In genomic region chr17:40909755-40910154, GRCh38 we compare ENCODE assay signal across 10 cellular contexts. TPM values are rescaled to one million over a fixed set of nuclear protein-coding genes. Genes with fewer than 3 reads are reported as not detected.
A peak's percentile ranks its signal among the peaks of the same experiment; 100 is the strongest.
DNase-seq lines count a peak whose midpoint lies in the region; ATAC-seq and TF ChIP-seq lines count a peak whose summit lies in the region.
"Had no signal": no experiment of that assay in that cellular context is flagged by ENCODE, and none has a peak within 500 bp of the region (broad histone marks: within the 10 kb centered on the region; RNA-seq: fewer than 3 reads in every experiment).

No MANE protein-coding gene starts in this region.

- no peak overlapping the region for H3K4me3 ChIP-seq in psoas muscle

- CTCF ChIA-PET in WTC11 (lab: Charles Lee), result interaction anchor here (2.4 kb wide), 1 partner anchor 413 kb away, joined by 9 read pairs; no protein-coding TSS in a partner anchor

- H3K9me3 ChIP-seq in psoas muscle, result no peaks in the 10 kb centered on the region

- intact Hi-C loops in psoas muscle (cut with DNase I), result loop anchor here (2.0 to 10.0 kb wide), 5 partner anchors 413 to 738 kb away; no protein-coding TSS in a partner anchor

- peaks cover 17% of the 10 kb centered on the region for H3K4me1 ChIP-seq in psoas muscle

- H3K4me3 Mint-ChIP-seq in WTC11, result no peak overlapping the region
- H3K4me3 Mint-ChIP-seq: nephron progenitor cell had no signal

- POLR2A ChIA-PET in WTC11 (lab: Charles Lee), result no interaction called here

- H3K27me3 ChIP-seq in psoas muscle (ENCODE audit: insufficient read depth in 3 of 3, low read length in 2 of 3), result peaks cover 0 to 18% (median 2%) of the 10 kb centered on the region in 3 donors

- no peak for TF ChIP-seq POLR2A in GM18505 (IDR thresholded peaks at IDR 0.05; ENCODE audit: borderline replicate concordance, extremely low read depth, insufficient read depth, insufficient read length)

- H3K36me3 ChIP-seq in psoas muscle (ENCODE audit: insufficient read depth in 1 of 2, low read depth in 1 of 2), result no peaks in the 10 kb centered on the region

- H3K27me3 Mint-ChIP-seq in WTC11 (ENCODE audit: low read depth), result 0 out of 2 replicates have a peak, but pooled peaks cover 2% of the 10 kb centered on the region

- H3K27ac ChIP-seq in psoas muscle, result peak overlapping the region; percentile 49

- TF ChIP-seq CTCF in psoas muscle (IDR thresholded peaks at IDR 0.05), result no peak
- no peak for TF ChIP-seq CTCF in WTC11 (IDR thresholded peaks at IDR 0.05)

- peaks cover 5% of the 10 kb centered on the region; the same call in 1 of the 2 replicates for H3K4me1 Mint-ChIP-seq in WTC11

- H3K36me3 Mint-ChIP-seq in WTC11, result no peaks in the 10 kb centered on the region

- 55 to 62% (median 61%) methylated on average over 4 of the region's 4 CpGs for WGBS in psoas muscle, 3 donors

- DNase-seq in EH (ENCODE audit: low read depth), result peak; percentile 77
- DNase-seq in NOMO-1 treated with DMSO at 0.1 percent for 48 hours (lab: John Stamatoyannopoulos, UW; ENCODE audit: unreplicated experiment), result peak; percentile 70
- no peak for DNase-seq in psoas muscle
- no peak for DNase-seq in WTC11 (ENCODE audit: low spot score)
- no peak for DNase-seq in DMS114 treated with DMSO at 0.1 percent for 48 hours (lab: John Stamatoyannopoulos, UW; ENCODE audit: unreplicated experiment)
- DNase-seq in HPDE6-E6E7 (ENCODE audit: extremely low spot score), result no peak

- H3K27ac Mint-ChIP-seq in WTC11, result no peak overlapping the region
- H3K27ac Mint-ChIP-seq: nephron progenitor cell had no signal

- H3K9me3 Mint-ChIP-seq in WTC11, result no peaks in the 10 kb centered on the region
- H3K9me3 Mint-ChIP-seq: nephron progenitor cell had no signal

- peak; percentile 35 for ATAC-seq in esophagus mucosa
- peak in 3 of 4 donors; percentile 21 to 44 (median 42) for ATAC-seq in psoas muscle
- no peak for ATAC-seq in WTC11
- ATAC-seq in GM18505 (IDR thresholded peaks at IDR 0.05; ENCODE audit: unreplicated experiment), result no peak

TF ChIP-seq in WTC11, 78 proteins besides CTCF, POLR2A, EP300 and RAD21:
- TF ChIP-seq, protein P1, sequence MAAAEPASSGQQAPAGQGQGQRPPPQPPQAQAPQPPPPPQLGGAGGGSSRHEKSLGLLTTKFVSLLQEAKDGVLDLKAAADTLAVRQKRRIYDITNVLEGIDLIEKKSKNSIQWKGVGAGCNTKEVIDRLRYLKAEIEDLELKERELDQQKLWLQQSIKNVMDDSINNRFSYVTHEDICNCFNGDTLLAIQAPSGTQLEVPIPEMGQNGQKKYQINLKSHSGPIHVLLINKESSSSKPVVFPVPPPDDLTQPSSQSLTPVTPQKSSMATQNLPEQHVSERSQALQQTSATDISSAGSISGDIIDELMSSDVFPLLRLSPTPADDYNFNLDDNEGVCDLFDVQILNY (CRISPR knock-in tag; IDR thresholded peaks at IDR 0.05), result no peak
- TF ChIP-seq ZNF396 (CRISPR knock-in tag; IDR thresholded peaks at IDR 0.05; ENCODE audit: borderline replicate concordance) (no peak), CDX4 (CRISPR knock-in tag; IDR thresholded peaks at IDR 0.05; ENCODE audit: borderline replicate concordance) (no peak), NFE2L1 (CRISPR knock-in tag; IDR thresholded peaks at IDR 0.05) (no peak), MXD4 (CRISPR knock-in tag; IDR thresholded peaks at IDR 0.05; ENCODE audit: borderline replicate concordance) (no peak), ATF1 (CRISPR knock-in tag; IDR thresholded peaks at IDR 0.05) (no peak), ZNF671 (CRISPR knock-in tag; IDR thresholded peaks at IDR 0.05) (no peak), RELA (CRISPR knock-in tag; IDR thresholded peaks at IDR 0.05; ENCODE audit: borderline replicate concordance) (no peak), SOX15 (CRISPR knock-in tag; IDR thresholded peaks at IDR 0.05) (no peak), NR2C2 (CRISPR knock-in tag; IDR thresholded peaks at IDR 0.05) (no peak), ZNF512 (CRISPR knock-in tag; IDR thresholded peaks at IDR 0.05; ENCODE audit: borderline replicate concordance) (no peak)
- TF ChIP-seq, protein P2, sequence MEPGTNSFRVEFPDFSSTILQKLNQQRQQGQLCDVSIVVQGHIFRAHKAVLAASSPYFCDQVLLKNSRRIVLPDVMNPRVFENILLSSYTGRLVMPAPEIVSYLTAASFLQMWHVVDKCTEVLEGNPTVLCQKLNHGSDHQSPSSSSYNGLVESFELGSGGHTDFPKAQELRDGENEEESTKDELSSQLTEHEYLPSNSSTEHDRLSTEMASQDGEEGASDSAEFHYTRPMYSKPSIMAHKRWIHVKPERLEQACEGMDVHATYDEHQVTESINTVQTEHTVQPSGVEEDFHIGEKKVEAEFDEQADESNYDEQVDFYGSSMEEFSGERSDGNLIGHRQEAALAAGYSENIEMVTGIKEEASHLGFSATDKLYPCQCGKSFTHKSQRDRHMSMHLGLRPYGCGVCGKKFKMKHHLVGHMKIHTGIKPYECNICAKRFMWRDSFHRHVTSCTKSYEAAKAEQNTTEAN (CRISPR knock-in tag; IDR thresholded peaks at IDR 0.05), result no peak
- TF ChIP-seq, protein P3, sequence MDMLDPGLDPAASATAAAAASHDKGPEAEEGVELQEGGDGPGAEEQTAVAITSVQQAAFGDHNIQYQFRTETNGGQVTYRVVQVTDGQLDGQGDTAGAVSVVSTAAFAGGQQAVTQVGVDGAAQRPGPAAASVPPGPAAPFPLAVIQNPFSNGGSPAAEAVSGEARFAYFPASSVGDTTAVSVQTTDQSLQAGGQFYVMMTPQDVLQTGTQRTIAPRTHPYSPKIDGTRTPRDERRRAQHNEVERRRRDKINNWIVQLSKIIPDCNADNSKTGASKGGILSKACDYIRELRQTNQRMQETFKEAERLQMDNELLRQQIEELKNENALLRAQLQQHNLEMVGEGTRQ (CRISPR knock-in tag; IDR thresholded peaks at IDR 0.05), result no peak
TF ChIP-seq in WTC11: peak in this region for 0.

RNA-seq across cellular contexts. Expression of gene KRT20, which starts 24.7 kb away (rescaled TPM):
- total RNA-seq in esophagus mucosa (0.20 TPM), psoas muscle (under 1 TPM in 1 of 4 donors, not detected in 3; 0.21 TPM), WTC11 (2021) (0.21 to 0.42 TPM (median 0.30 TPM) in 3 replicates)
- polyA plus RNA-seq in psoas muscle, result under 1 TPM in 2 of 3 donors, not detected in 1; 0.08 to 0.35 TPM
- total RNA-seq: T-helper 1 cell treated with Interleukin-12 subunit alpha and Interleukin-12 subunit beta and Interleukin-4 antibody, amounts not matched to agents 30 ng/mL and 1 ng/mL, for 36 hours had no signal

RNA-seq across cellular contexts. Expression of gene KRT23, which starts 27.7 kb away (rescaled TPM):
- 3.1 TPM for total RNA-seq in esophagus mucosa
- 1 to 10 TPM in 1 of 4 donors, under 1 TPM in 1, not detected in 2; 0.25 to 1.5 TPM for total RNA-seq in psoas muscle
- polyA plus RNA-seq in psoas muscle, result under 1 TPM in 1 of 3 donors, not detected in 2; 0.03 TPM
- total RNA-seq in WTC11 (2021), result not detected in 3 replicates
- total RNA-seq: T-helper 1 cell treated with Interleukin-12 subunit alpha and Interleukin-12 subunit beta and Interleukin-4 antibody, amounts not matched to agents 30 ng/mL and 1 ng/mL, for 36 hours had no signal

RNA-seq across cellular contexts. Expression of gene KRT12, which starts 42.7 kb away (rescaled TPM):
- total RNA-seq in esophagus mucosa (not detected), psoas muscle (not detected), WTC11 (2021) (not detected in 3 replicates)
- not detected for polyA plus RNA-seq in psoas muscle
- total RNA-seq: T-helper 1 cell treated with Interleukin-12 subunit alpha and Interleukin-12 subunit beta and Interleukin-4 antibody, amounts not matched to agents 30 ng/mL and 1 ng/mL, for 36 hours had no signal

RNA-seq across cellular contexts. Expression of gene KRT39, which starts 57.0 kb away (rescaled TPM):
- total RNA-seq in esophagus mucosa (not detected), psoas muscle (not detected), WTC11 (2021) (not detected in 3 replicates)
- polyA plus RNA-seq in psoas muscle, result not detected
- total RNA-seq: T-helper 1 cell treated with Interleukin-12 subunit alpha and Interleukin-12 subunit beta and Interleukin-4 antibody, amounts not matched to agents 30 ng/mL and 1 ng/mL, for 36 hours had no signal

Comparison
In these comparisons a context has a peak if more than half of its experiments do, and no peak if none do; other contexts are left out.
1. DNase-seq: peak in EH (single experiment) and NOMO-1 treated with DMSO at 0.1 percent for 48 hours (single experiment); none in psoas muscle (0 of 2), WTC11 (single experiment), DMS114 treated with DMSO at 0.1 percent for 48 hours (single experiment) and HPDE6-E6E7 (single experiment).
2. ATAC-seq: peak in esophagus mucosa (single experiment) and psoas muscle (3 of 4); none in WTC11 (single experiment) and GM18505 (single experiment).